In the genomic region with DNA sequence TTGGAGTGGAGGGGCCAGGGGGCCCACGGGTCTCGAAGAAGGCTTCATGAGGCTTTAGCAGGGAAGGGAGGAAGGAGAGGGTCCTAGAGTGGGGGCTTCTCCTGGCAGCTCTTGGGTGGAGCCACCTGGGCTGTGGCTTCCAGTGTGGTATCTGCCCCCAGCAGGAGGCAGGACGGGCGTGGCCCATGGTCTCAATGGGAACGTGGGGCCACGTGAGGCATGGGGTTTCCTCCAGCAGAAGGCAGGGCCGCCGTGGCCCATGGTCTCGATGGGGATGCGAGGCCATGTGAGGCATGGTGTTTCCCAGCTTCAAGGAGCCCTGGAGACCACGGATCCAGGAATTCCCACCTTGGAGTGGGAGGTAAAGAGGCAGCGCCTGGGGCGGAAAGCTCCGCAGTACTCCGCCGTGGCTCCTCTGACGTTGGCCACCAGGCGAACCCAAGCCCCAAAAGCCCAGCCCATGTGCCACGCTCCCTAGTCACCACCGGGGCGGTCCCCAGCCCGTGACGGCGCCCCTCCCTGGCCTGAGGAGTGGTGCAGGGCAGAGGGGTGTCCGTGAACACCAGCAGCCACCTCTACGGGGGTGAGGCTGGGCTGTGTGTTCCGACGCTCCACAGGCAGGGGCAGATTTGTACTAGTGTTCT, we compare ENCODE assay signal across 14 cellular contexts.
A peak's percentile ranks its signal among the peaks of the same experiment; 100 is the strongest.
DNase-seq lines count a peak whose midpoint lies in the region; ATAC-seq and TF ChIP-seq lines count a peak whose summit lies in the region.
"Had no signal": no experiment of that assay in that cellular context is flagged by ENCODE, and none has a peak within 500 bp of the region (broad histone marks: within the 10 kb centered on the region; RNA-seq: fewer than 3 reads in every experiment).

No MANE protein-coding gene starts in this region.

- peak overlapping the region; percentile 89 for H2BK15ac ChIP-seq in neuronal stem cell (ENCODE audit: low read length)

- H3K4me1 ChIP-seq in GM23338 (ENCODE audit: insufficient read depth) (no peaks in the 10 kb centered on the region), endodermal cell (ENCODE audit: control insufficient read depth, insufficient read depth, low read length) (no peaks in the 10 kb centered on the region), neuronal stem cell (ENCODE audit: control insufficient read depth in 2 of 2, insufficient read depth in 1 of 2, low read depth in 1 of 2, low read length in 2 of 2) (peaks cover 0 to 3% of the 10 kb centered on the region in 2 donors)

- H3K4me1 Mint-ChIP-seq in GM23338 (no peaks in the 10 kb centered on the region), HFFc6 (ENCODE audit: low read depth) (no peaks in the 10 kb centered on the region), endodermal cell (no peaks in the 10 kb centered on the region)
- H3K4me1 Mint-ChIP-seq in activated naive CD8-positive, alpha-beta T cell treated with anti-CD3 and anti-CD28 coated beads for 36 hours: no peaks in the 10 kb centered on the region
- H3K4me1 Mint-ChIP-seq: B cell had no signal

- peak; percentile 64 for DNase-seq in GM23338 (ENCODE audit: low spot score)
- DNase-seq in HFFc6: no peak
- peak; percentile 65 for DNase-seq in endodermal cell
- DNase-seq in neuronal stem cell (ENCODE audit: low spot score): no peak
- DNase-seq in iPS-NIHi7 (ENCODE audit: extremely low spot score): no peak
- no peak for DNase-seq in activated naive CD8-positive, alpha-beta T cell treated with anti-CD3 and anti-CD28 coated beads for 36 hours
- DNase-seq: CD4-positive, alpha-beta T cell; DMS 273 treated with DMSO at 0.1 percent for 48 hours; NCI-H146; NCI-H2081 treated with DMSO at 0.1 percent for 48 hours; NCI-H748 treated with DMSO at 0.1 percent for 48 hours; PC-3 had no signal

- H3K27ac Mint-ChIP-seq in GM23338: no peak overlapping the region
- H3K27ac Mint-ChIP-seq in HFFc6: no peak overlapping the region
- no peak overlapping the region for H3K27ac Mint-ChIP-seq in endodermal cell
- H3K27ac Mint-ChIP-seq in activated naive CD8-positive, alpha-beta T cell treated with anti-CD3 and anti-CD28 coated beads for 36 hours: no peak overlapping the region
- H3K27ac Mint-ChIP-seq: B cell; CD4-positive, alpha-beta T cell had no signal

- peak overlapping the region; percentile 66 for H2BK5ac ChIP-seq in neuronal stem cell (ENCODE audit: low read length)

- ATAC-seq in GM23338 (peak; percentile 43), GM21723 (IDR thresholded peaks at IDR 0.05; ENCODE audit: unreplicated experiment) (no peak)

- peak overlapping the region; percentile 44 for H3K14ac ChIP-seq in neuronal stem cell (ENCODE audit: low read length)

- H4K8ac ChIP-seq in neuronal stem cell (ENCODE audit: low read depth, low read length): no peak overlapping the region

- TF ChIP-seq CTCF in GM23338 (conservative IDR thresholded peaks at IDR 0.05; ENCODE audit: low read depth in 2 of 2) (peak in 1 of 2 experiments; percentile 32; a peak in 1 of 4 replicates), HFFc6 (IDR thresholded peaks at IDR 0.05) (peak; percentile 21; the same call in 1 of the 2 replicates), endodermal cell (conservative IDR thresholded peaks at IDR 0.05) (peak; percentile 49)

- no peaks in the 10 kb centered on the region for H3K9me2 ChIP-seq in GM23338 (ENCODE audit: insufficient read depth)

- H4K20me1 ChIP-seq in GM23338 (replicated peaks; ENCODE audit: insufficient read depth): no peaks in the 10 kb centered on the region

- H2AFZ ChIP-seq in GM23338 (0 out of 2 replicates have a peak overlapping the region, but pooled peaks have one; percentile 32), neuronal stem cell (ENCODE audit: low read length) (no peak overlapping the region)

- H3K27me3 ChIP-seq in GM23338 (ENCODE audit: insufficient read depth) (no peaks in the 10 kb centered on the region), endodermal cell (ENCODE audit: control insufficient read depth, insufficient read depth, low read length, poor library complexity, severe bottlenecking) (no peaks in the 10 kb centered on the region), neuronal stem cell (ENCODE audit: control insufficient read depth in 3 of 3, insufficient read depth in 3 of 3, low read depth in 1 of 3, low read length in 3 of 3) (peaks cover 0 to 64% (median 0%) of the 10 kb centered on the region in 3 experiments)

- no peaks in the 10 kb centered on the region for H3K9me3 ChIP-seq in endodermal cell (ENCODE audit: control insufficient read depth, low read length)
- H3K9me3 ChIP-seq in neuronal stem cell (replicated peaks in 1 of 2; ENCODE audit: control insufficient read depth in 2 of 2, insufficient read depth in 1 of 2, low read depth in 1 of 2, low read length in 2 of 2): no peaks in the 10 kb centered on the region

- no peaks in the 10 kb centered on the region for H3K36me3 ChIP-seq in GM23338 (ENCODE audit: insufficient read depth)
- H3K36me3 ChIP-seq in endodermal cell (ENCODE audit: control insufficient read depth, insufficient read depth, low read length): no peaks in the 10 kb centered on the region
- no peaks in the 10 kb centered on the region for H3K36me3 ChIP-seq in neuronal stem cell (replicated peaks in 1 of 2; ENCODE audit: control insufficient read depth in 2 of 2, insufficient read depth in 2 of 2, low read length in 2 of 2)

- H3K9ac ChIP-seq in endodermal cell (ENCODE audit: extremely low read depth, low read length, poor library complexity, severe bottlenecking): no peak overlapping the region
- H3K9ac ChIP-seq in neuronal stem cell (ENCODE audit: low read depth, low read length, poor library complexity): no peak overlapping the region

- H2BK12ac ChIP-seq in neuronal stem cell (ENCODE audit: low read length): peak overlapping the region; percentile 88

- H4K91ac ChIP-seq in neuronal stem cell (ENCODE audit: low read depth, low read length, poor library complexity): no peak overlapping the region

- peak overlapping the region; percentile 28 for H2BK120ac ChIP-seq in neuronal stem cell (ENCODE audit: low read depth, low read length)

- peak overlapping the region; percentile 84 for H2AK5ac ChIP-seq in neuronal stem cell (ENCODE audit: low read depth, low read length)

- H3K23ac ChIP-seq in neuronal stem cell (ENCODE audit: low read depth, low read length, poor library complexity): peak overlapping the region; percentile 23

- no peaks in the 10 kb centered on the region for H3K79me1 ChIP-seq in neuronal stem cell (ENCODE audit: low read depth, low read length)

- WGBS in endodermal cell (ENCODE audit: insufficient coverage in 1 of 2, insufficient read length in 1 of 2), 2 experiments: 92 to 94% methylated on average over 18 to 27 of the region's 28 CpGs
- WGBS in neuronal stem cell (ENCODE audit: extremely low coverage in 2 of 2, insufficient read length in 2 of 2, insufficient replicate concordance in 1 of 2), 2 donors: no CpG with 5 or more reads among the region's 28 CpGs

- peak overlapping the region; percentile 85 for H3K18ac ChIP-seq in neuronal stem cell (ENCODE audit: low read length)

- peak overlapping the region; percentile 26 for H3K4ac ChIP-seq in neuronal stem cell (ENCODE audit: low read length)

- H3K79me2 ChIP-seq in GM23338 (replicated peaks; ENCODE audit: insufficient read depth): no peaks in the 10 kb centered on the region

- H3K27ac ChIP-seq in GM23338 (ENCODE audit: low read depth) (no peak overlapping the region), endodermal cell (ENCODE audit: low read depth, low read length) (no peak overlapping the region), neuronal stem cell (replicated peaks; ENCODE audit: low read length) (no peak overlapping the region)

- H3F3A ChIP-seq in GM23338 (replicated peaks; ENCODE audit: low read depth): no peaks in the 10 kb centered on the region

- H3K9me3 Mint-ChIP-seq in GM23338: no peaks in the 10 kb centered on the region
- no peaks in the 10 kb centered on the region for H3K9me3 Mint-ChIP-seq in HFFc6
- no peaks in the 10 kb centered on the region for H3K9me3 Mint-ChIP-seq in endodermal cell
- no peaks in the 10 kb centered on the region for H3K9me3 Mint-ChIP-seq in activated naive CD8-positive, alpha-beta T cell treated with anti-CD3 and anti-CD28 coated beads for 36 hours
- H3K9me3 Mint-ChIP-seq: CD4-positive, alpha-beta T cell had no signal

- H3K4me3 Mint-ChIP-seq in GM23338 (no peak overlapping the region), HFFc6 (no peak overlapping the region), endodermal cell (no peak overlapping the region)
- no peak overlapping the region for H3K4me3 Mint-ChIP-seq in activated naive CD8-positive, alpha-beta T cell treated with anti-CD3 and anti-CD28 coated beads for 36 hours
- H3K4me3 Mint-ChIP-seq: B cell; CD4-positive, alpha-beta T cell had no signal

- H3K4me2 ChIP-seq in GM23338 (no peak overlapping the region), neuronal stem cell (ENCODE audit: insufficient read depth, low read length, poor library complexity, severe bottlenecking) (no peak overlapping the region)

- H3K27me3 Mint-ChIP-seq in GM23338 (ENCODE audit: insufficient read depth, low read depth, poor library complexity) (peaks cover 2% of the 10 kb centered on the region), HFFc6 (ENCODE audit: insufficient read depth) (peaks cover 33% of the 10 kb centered on the region), endodermal cell (ENCODE audit: insufficient read depth) (no peaks in the 10 kb centered on the region)
- H3K27me3 Mint-ChIP-seq in activated naive CD8-positive, alpha-beta T cell treated with anti-CD3 and anti-CD28 coated beads for 36 hours: no peaks in the 10 kb centered on the region
- H3K27me3 Mint-ChIP-seq: B cell; CD4-positive, alpha-beta T cell had no signal

- H3K36me3 Mint-ChIP-seq in GM23338 (ENCODE audit: low read depth) (no peaks in the 10 kb centered on the region), HFFc6 (ENCODE audit: low read depth) (no peaks in the 10 kb centered on the region), endodermal cell (ENCODE audit: low read depth) (no peaks in the 10 kb centered on the region)
- no peaks in the 10 kb centered on the region for H3K36me3 Mint-ChIP-seq in activated naive CD8-positive, alpha-beta T cell treated with anti-CD3 and anti-CD28 coated beads for 36 hours

- H3K4me3 ChIP-seq in GM23338: no peak overlapping the region
- H3K4me3 ChIP-seq in endodermal cell (ENCODE audit: low read length): no peak overlapping the region
- no peak overlapping the region for H3K4me3 ChIP-seq in neuronal stem cell (ENCODE audit: low read length in 2 of 2)

TF ChIP-seq in GM23338, 12 proteins besides CTCF, POLR2A, EP300 and RAD21 (continues in another document):
- TF ChIP-seq CREB1 (CRISPR knock-in tag; IDR thresholded peaks at IDR 0.05; ENCODE audit: low read depth) (no peak), EZH2 (IDR thresholded peaks at IDR 0.05; ENCODE audit: low read depth, unreplicated experiment) (no peak)

Comparison
In these comparisons a context has a peak if more than half of its experiments do, and no peak if none do; other contexts are left out.
1. DNase-seq: peak in GM23338 (single experiment) and endodermal cell (single experiment); none in HFFc6 (single experiment), neuronal stem cell (single experiment), iPS-NIHi7 (single experiment) and activated naive CD8-positive, alpha-beta T cell treated with anti-CD3 and anti-CD28 coated beads for 36 hours (single experiment).